Comparison of ENCODE assay signal across 9 cellular contexts in genomic region chr17:77493901-77494663, GRCh38.
DNase-seq lines count a peak whose midpoint lies in the region; ATAC-seq, FAIRE-seq and TF ChIP-seq lines count a peak whose summit lies in the region.
"Had no signal": no experiment of that assay in that cellular context is flagged by ENCODE, and none has a peak within 500 bp of the region (broad histone marks: within the 10 kb centered on the region; RNA-seq: fewer than 3 reads in every experiment).

No MANE protein-coding gene starts in this region.

- H3K9me2 ChIP-seq in HCT116 (ENCODE audit: insufficient read depth), result no peaks in the 10 kb centered on the region

- peak overlapping the region; percentile 47 for H3K27ac ChIP-seq in CD4-positive, CD25-positive, alpha-beta regulatory T cell (ENCODE audit: insufficient read depth, low read length, poor library complexity, severe bottlenecking)
- no peak overlapping the region for H3K27ac ChIP-seq in HCT116 (ENCODE audit: low read depth, low read length)
- H3K27ac ChIP-seq in GM12878 (ENCODE audit: control insufficient read depth, insufficient read depth), result no peak overlapping the region
- peak overlapping the region; percentile 70 for H3K27ac ChIP-seq in neutrophil

- POLR2A ChIA-PET in HCT116 (lab: Charles Lee) (no interaction called here), GM12878 (lab: Charles Lee) (interaction anchor here (0.5 to 1.2 kb wide), 4 partner anchors 21 to 351 kb away, joined by 3 to 7 read pairs (median 4); no protein-coding TSS in a partner anchor)

- SMC1A ChIA-PET in GM12878 (lab: Charles Lee; ENCODE audit: uncharacterized antibody, unreplicated experiment), result interaction anchor here (0.8 to 2.4 kb wide), 16 partner anchors 20 to 169 kb away, joined by 3 to 66 read pairs (median 6); no protein-coding TSS in a partner anchor

- BruUV-seq in HCT116 (replicated peaks; lab: Mats Ljungman, UMichigan), result TSS peak; percentile 1
- BruUV-seq in GM12878 (replicated peaks; lab: Mats Ljungman, UMichigan), result TSS peak; percentile 11

- no peak for FAIRE-seq in GM12878 (lab: Jason Lieb, UNC)

- no peak for DNase-seq in CD4-positive, CD25-positive, alpha-beta regulatory T cell
- DNase-seq in HCT116 (ENCODE audit: low read depth, low spot score), result no peak
- no peak for DNase-seq in GM12878 (ENCODE audit: low read depth, low spot score)
- DNase-seq in NCI-H345 (lab: John Stamatoyannopoulos, UW), result no peak
- DNase-seq in NCI-H524 (lab: John Stamatoyannopoulos, UW), result no peak
- DNase-seq: DMS 273 treated with DMSO at 0.1 percent for 48 hours, SIG-M5 had no signal

- H3K27me3 ChIP-seq in CD4-positive, CD25-positive, alpha-beta regulatory T cell (ENCODE audit: control insufficient read depth, insufficient read depth, low read length), result no peaks in the 10 kb centered on the region
- H3K27me3 ChIP-seq in HCT116 (ENCODE audit: insufficient read depth, low read length) (no peaks in the 10 kb centered on the region), GM12878 (replicated peaks in 1 of 2; ENCODE audit: control insufficient read depth in 2 of 2, insufficient read depth in 2 of 2, low read length in 1 of 2) (no peaks in the 10 kb centered on the region), neutrophil (no peaks in the 10 kb centered on the region)

- peaks cover 4 to 35% (median 8%) of the 10 kb centered on the region in 4 donors for H3K4me1 Mint-ChIP-seq in CD4-positive, CD25-positive, alpha-beta regulatory T cell

- peaks cover 18% of the 10 kb centered on the region for H3K4me1 ChIP-seq in CD4-positive, CD25-positive, alpha-beta regulatory T cell (ENCODE audit: control insufficient read depth, insufficient read depth, low read length, poor library complexity, severe bottlenecking)
- H3K4me1 ChIP-seq in HCT116 (ENCODE audit: control insufficient read depth in 1 of 2, insufficient read depth in 2 of 2, low read length in 2 of 2) (no peaks in the 10 kb centered on the region), GM12878 (ENCODE audit: control insufficient read depth, insufficient read depth, low read length) (peaks cover 16% of the 10 kb centered on the region), neutrophil (ENCODE audit: control insufficient read depth in 1 of 2, insufficient read depth in 1 of 2, low read depth in 1 of 2, low read length in 1 of 2) (peaks cover 17 to 22% of the 10 kb centered on the region in 2 experiments)

- RAD21 ChIA-PET in HCT116 (lab: Charles Lee; ENCODE audit: low non-redundant PET in 1 of 2, low total read pairs in 2 of 2, uncharacterized antibody in 2 of 2, unreplicated experiment in 2 of 2), result interaction anchor here (0.9 to 1.6 kb wide), 4 partner anchors 64 to 239 kb away, joined by 3 to 8 read pairs (median 4); no protein-coding TSS in a partner anchor
- RAD21 ChIA-PET in GM12878 (lab: Charles Lee; ENCODE audit: unreplicated experiment), result interaction anchor here (0.6 to 3.8 kb wide), 18 partner anchors 20 to 169 kb away, joined by 3 to 59 read pairs (median 5); no protein-coding TSS in a partner anchor

- TF ChIP-seq RAD21 in HCT116 (IDR thresholded peaks at IDR 0.05; ENCODE audit: low read depth) (no peak), GM12878 (IDR thresholded peaks at IDR 0.05; ENCODE audit: insufficient read depth, low read depth, low read length) (no peak)

- no peak for TF ChIP-seq CTCF in HCT116 (IDR thresholded peaks at IDR 0.05 in 2 of 3, conservative IDR thresholded peaks at IDR 0.05 in 1 of 3; ENCODE audit: borderline replicate concordance in 1 of 3, insufficient read depth in 1 of 3, low read depth in 2 of 3, low read length in 2 of 3)
- no peak for TF ChIP-seq CTCF in GM12878 (IDR thresholded peaks at IDR 0.05 in 2 of 3, conservative IDR thresholded peaks at IDR 0.05 in 1 of 3; ENCODE audit: control insufficient read depth in 2 of 3, extremely low read depth in 1 of 3, insufficient read depth in 1 of 3, low read depth in 3 of 3, low read length in 3 of 3)
- TF ChIP-seq CTCF in neutrophil (IDR thresholded peaks at IDR 0.05), result no peak

- WGBS in GM12878 (ENCODE audit: insufficient coverage, insufficient replicate concordance, low lambda C conversion rate, missing lambda C conversion rate), result 72% methylated on average over 7 of the region's 9 CpGs

- no peak for ATAC-seq in CD4-positive, CD25-positive, alpha-beta regulatory T cell (ENCODE audit: low read depth in 2 of 2)
- no peak for ATAC-seq in HCT116
- no peak for ATAC-seq in GM12878
- no peak for ATAC-seq in HG03521 (IDR thresholded peaks at IDR 0.05; ENCODE audit: unreplicated experiment)

- H3K79me2 ChIP-seq in HCT116 (ENCODE audit: insufficient read depth, low read length) (no peaks in the 10 kb centered on the region), GM12878 (ENCODE audit: control insufficient read depth, insufficient read depth, low read length) (no peaks in the 10 kb centered on the region)

- no peaks in the 10 kb centered on the region for H3K9me3 ChIP-seq in CD4-positive, CD25-positive, alpha-beta regulatory T cell (ENCODE audit: control insufficient read depth in 2 of 2, low read length in 2 of 2)
- H3K9me3 ChIP-seq in HCT116 (ENCODE audit: control insufficient read depth in 1 of 2, insufficient read depth in 1 of 2, low read depth in 1 of 2, low read length in 2 of 2) (no peaks in the 10 kb centered on the region), GM12878 (replicated peaks; ENCODE audit: control insufficient read depth, insufficient read depth, low read length) (no peaks in the 10 kb centered on the region), neutrophil (no peaks in the 10 kb centered on the region)

- no peak overlapping the region for H3K9ac ChIP-seq in HCT116 (ENCODE audit: low read length)
- H3K9ac ChIP-seq in GM12878 (ENCODE audit: control insufficient read depth, insufficient read depth, low read length), result no peak overlapping the region

- H2AFZ ChIP-seq in HCT116 (ENCODE audit: low read depth, low read length, poor library complexity, severe bottlenecking) (no peak overlapping the region), GM12878 (ENCODE audit: control insufficient read depth, low read depth, low read length) (no peak overlapping the region)

- in situ Hi-C loops in GM12878 (cut with MboI), result loop anchor here (5.0 kb wide), 2 partner anchors 67 to 167 kb away; no protein-coding TSS in a partner anchor

- peaks cover 11% of the 10 kb centered on the region for H3K36me3 Mint-ChIP-seq in CD4-positive, CD25-positive, alpha-beta regulatory T cell

- peaks cover 71% of the 10 kb centered on the region for H3K36me3 ChIP-seq in CD4-positive, CD25-positive, alpha-beta regulatory T cell (ENCODE audit: control insufficient read depth, insufficient read depth, low read length)
- H3K36me3 ChIP-seq in HCT116 (ENCODE audit: control insufficient read depth in 1 of 2, insufficient read depth in 2 of 2, low read length in 2 of 2) (peaks cover 28 to 32% of the 10 kb centered on the region in 2 experiments), GM12878 (ENCODE audit: control insufficient read depth in 2 of 2, insufficient read depth in 2 of 2, low read length in 1 of 2) (peaks cover 39 to 65% of the 10 kb centered on the region in 2 experiments), neutrophil (peaks cover 86% of the 10 kb centered on the region)

- peaks cover 0 to 2% (median 0%) of the 10 kb centered on the region in 7 donors for H3K9me3 Mint-ChIP-seq in CD4-positive, CD25-positive, alpha-beta regulatory T cell

- CTCF ChIA-PET in HCT116 (lab: Charles Lee), result interaction anchor here (1.2 to 2.4 kb wide), 4 partner anchors 20 to 163 kb away, joined by 5 to 22 read pairs (median 12); no protein-coding TSS in a partner anchor
- CTCF ChIA-PET in GM12878 (lab: Yijun Ruan, JAX), result interaction anchor here (0.6 to 4.6 kb wide), 19 partner anchors 17 to 519 kb away, joined by 3 to 99 read pairs (median 5); no protein-coding TSS in a partner anchor

- H3K4me2 ChIP-seq in HCT116 (ENCODE audit: low read length) (no peak overlapping the region), GM12878 (ENCODE audit: control insufficient read depth, insufficient read depth) (no peak overlapping the region)

- peak overlapping the region; percentile 26 to 91 (median 62) for H3K27ac Mint-ChIP-seq in CD4-positive, CD25-positive, alpha-beta regulatory T cell

- H4K20me1 ChIP-seq in HCT116 (ENCODE audit: insufficient read depth) (no peaks in the 10 kb centered on the region), GM12878 (ENCODE audit: control insufficient read depth, insufficient read depth) (no peaks in the 10 kb centered on the region)

- H3K4me3 ChIP-seq in CD4-positive, CD25-positive, alpha-beta regulatory T cell (ENCODE audit: low read depth, low read length), result no peak overlapping the region
- H3K4me3 ChIP-seq in HCT116 (replicated peaks in 1 of 2; ENCODE audit: low read depth in 1 of 2, low read length in 2 of 2), result no peak overlapping the region
- H3K4me3 ChIP-seq in GM12878, result no peak overlapping the region
- H3K4me3 ChIP-seq in neutrophil (ENCODE audit: low read depth in 1 of 2, low read length in 1 of 2), result no peak overlapping the region

- no peak for TF ChIP-seq POLR2A in HCT116 (IDR thresholded peaks at IDR 0.05; ENCODE audit: borderline replicate concordance, extremely low read depth, insufficient read depth, insufficient read length)
- TF ChIP-seq POLR2A in GM12878 (IDR thresholded peaks at IDR 0.05; ENCODE audit: low read depth, low read length), result no peak

- H3K4me3 Mint-ChIP-seq in CD4-positive, CD25-positive, alpha-beta regulatory T cell, result no peak overlapping the region

- intact Hi-C loops in HCT116 (cut with micrococcal nuclease) (loop anchor here (2.0 to 10.0 kb wide), 2 partner anchors 63 to 239 kb away; no protein-coding TSS in a partner anchor), GM12878 (cut with micrococcal nuclease; ENCODE audit: unreplicated experiment) (no loop called here)

- TF ChIP-seq EP300 in GM12878 (IDR thresholded peaks at IDR 0.05; ENCODE audit: borderline replicate concordance in 1 of 2, control insufficient read depth in 1 of 2, low read depth in 2 of 2, low read length in 2 of 2), result no peak

- no peaks in the 10 kb centered on the region for H3K27me3 Mint-ChIP-seq in CD4-positive, CD25-positive, alpha-beta regulatory T cell

TF ChIP-seq in HCT116, 20 proteins besides CTCF, POLR2A, EP300 and RAD21:
- TF ChIP-seq POLR2AphosphoS5 (IDR thresholded peaks at IDR 0.05; ENCODE audit: low read depth, low read length) (no peak), ELF1 (IDR thresholded peaks at IDR 0.05; ENCODE audit: borderline replicate concordance, low read depth) (no peak), CBX3 (IDR thresholded peaks at IDR 0.05; ENCODE audit: low read depth) (no peak), EZH2phosphoT487 (IDR thresholded peaks at IDR 0.05; ENCODE audit: borderline replicate concordance) (no peak), EZH2 (IDR thresholded peaks at IDR 0.05) (no peak)
TF ChIP-seq in HCT116: peak in this region for 0.

TF ChIP-seq in GM12878, 131 proteins besides CTCF, POLR2A, EP300 and RAD21:
- peak; percentile 51; the same call in 1 of the 2 replicates for TF ChIP-seq ZNF217 (IDR thresholded peaks at IDR 0.05)
- no peak for TF ChIP-seq RB1 (IDR thresholded peaks at IDR 0.05; ENCODE audit: borderline replicate concordance)
- no peak for TF ChIP-seq PAX8 (IDR thresholded peaks at IDR 0.05)

Comparison
In these comparisons a context has a peak if more than half of its experiments do, and no peak if none do; other contexts are left out.
1. H3K27ac ChIP-seq: peak in CD4-positive, CD25-positive, alpha-beta regulatory T cell (single experiment) and neutrophil (single experiment); none in HCT116 (single experiment) and GM12878 (single experiment).